20 cellular contexts compared by ENCODE assay signal in the genomic region with DNA sequence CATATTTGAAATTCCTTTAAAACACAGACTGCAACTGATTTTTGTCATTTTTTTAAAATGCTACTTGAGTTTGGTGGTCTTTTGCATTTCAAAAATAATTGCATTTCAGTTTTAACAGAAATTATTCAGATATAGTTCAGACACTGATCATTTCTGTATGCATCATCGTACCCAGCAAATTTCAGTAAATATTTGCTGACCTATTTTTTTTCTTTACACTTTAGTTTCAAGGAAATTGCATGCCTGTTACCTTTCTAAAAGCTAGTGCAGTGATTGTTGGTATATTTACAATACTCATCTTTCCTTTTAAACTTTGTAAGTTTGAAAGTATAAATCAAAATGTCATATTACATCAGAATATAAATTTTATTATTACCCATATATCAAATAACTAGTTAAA.
"Had no signal": no experiment of that assay in that cellular context is flagged by ENCODE, and none has a peak within 500 bp of the region (broad histone marks: within the 10 kb centered on the region; RNA-seq: fewer than 3 reads in every experiment).

No MANE protein-coding gene starts in this region.

- H3K9me3 ChIP-seq: prostate gland, testis, upper lobe of left lung had no signal

- H3K4me3 Mint-ChIP-seq: activated T-helper 17 cell treated with anti-CD3 and anti-CD28 coated beads, Interleukin-2, amount 50 U/mL, for 72 hours; dendritic cell treated with granulocyte-macrophage colony-stimulating factor and Interleukin-4, amounts not matched to agents 40 ng/mL and 50 ng/mL, for 4 days; nephron had no signal

- H3K4me1 ChIP-seq: esophagus muscularis mucosa, prostate gland, testis, upper lobe of left lung had no signal

- FAIRE-seq: kidney had no signal

- DNase-seq: activated CD4-positive, alpha-beta T cell treated with anti-CD3 and anti-CD28 coated beads, Interleukin-2, amount 50 U/mL, for 4 hours; activated CD4-positive, CD25-positive, alpha-beta regulatory T cell treated with anti-CD3 and anti-CD28 coated beads, Interleukin-2, amount 50 U/mL, for 72 hours; activated naive CD4-positive, alpha-beta T cell treated with Interleukin-2 at 50 U/mL for 16 hours; aorta; kidney; mesendoderm; right cardiac atrium; stimulated activated CD4-positive, alpha-beta T cell treated with anti-CD3 and anti-CD28 coated beads, Interleukin-4, amount 100 ng/mL, for 4 hours; stimulated activated naive CD8-positive, alpha-beta T cell treated with anti-CD3 and anti-CD28 coated beads, Interleukin-15, Interleukin-2, amounts not matched to agents 100 U/mL and 50 U/mL, for 24 hours; T-helper 1 cell; T1000; testis; upper lobe of left lung had no signal

- H3K27me3 ChIP-seq: esophagus muscularis mucosa, hepatocyte, testis, upper lobe of left lung had no signal

- H3K4me1 Mint-ChIP-seq: activated T-helper 17 cell treated with anti-CD3 and anti-CD28 coated beads, Interleukin-2, amount 50 U/mL, for 72 hours had no signal

- H3K27me3 Mint-ChIP-seq: activated T-helper 17 cell treated with anti-CD3 and anti-CD28 coated beads, Interleukin-2, amount 50 U/mL, for 72 hours; dendritic cell treated with granulocyte-macrophage colony-stimulating factor and Interleukin-4, amounts not matched to agents 40 ng/mL and 50 ng/mL, for 4 days had no signal

- H3K4me3 ChIP-seq: esophagus muscularis mucosa, hepatocyte, prostate gland, skin epidermis, testis, upper lobe of left lung had no signal

- H3K27ac ChIP-seq: esophagus muscularis mucosa, hepatocyte, prostate gland, skin epidermis, testis, upper lobe of left lung had no signal

- H3K27ac Mint-ChIP-seq: activated T-helper 17 cell treated with anti-CD3 and anti-CD28 coated beads, Interleukin-2, amount 50 U/mL, for 72 hours; dendritic cell treated with granulocyte-macrophage colony-stimulating factor and Interleukin-4, amounts not matched to agents 40 ng/mL and 50 ng/mL, for 4 days; nephron had no signal

- ATAC-seq: activated T-helper 17 cell treated with anti-CD3 and anti-CD28 coated beads, Interleukin-2, amount 50 U/mL, for 72 hours; right cardiac atrium; stimulated activated naive CD8-positive, alpha-beta T cell treated with anti-CD3 and anti-CD28 coated beads, Interleukin-15, Interleukin-2, amounts not matched to agents 100 U/mL and 50 U/mL, for 24 hours had no signal

- H3K36me3 ChIP-seq: esophagus muscularis mucosa, prostate gland, upper lobe of left lung had no signal
